20 cellular contexts compared by ENCODE assay signal in genomic region chr16:84486126-84486525, GRCh38. TPM values are rescaled to one million over a fixed set of nuclear protein-coding genes. Genes with fewer than 3 reads are reported as not detected.
DNase-seq lines count a peak whose midpoint lies in the region; ATAC-seq, FAIRE-seq and TF ChIP-seq lines count a peak whose summit lies in the region.
"Had no signal": no experiment of that assay in that cellular context is flagged by ENCODE, and none has a peak within 500 bp of the region (broad histone marks: within the 10 kb centered on the region; RNA-seq: fewer than 3 reads in every experiment).

No MANE protein-coding gene starts in this region.

- H3K27me3 Mint-ChIP-seq in osteocyte (ENCODE audit: unreplicated experiment): no peaks in the 10 kb centered on the region
- no peaks in the 10 kb centered on the region for H3K27me3 Mint-ChIP-seq in type B pancreatic cell
- H3K27me3 Mint-ChIP-seq: CD4-positive, alpha-beta memory T cell had no signal

- TF ChIP-seq EP300 in HepG2 (IDR thresholded peaks at IDR 0.05; ENCODE audit: low read depth in 2 of 2, low read length in 2 of 2) (no peak), HepG2 (CRISPR knock-in tag; IDR thresholded peaks at IDR 0.05; ENCODE audit: borderline replicate concordance) (no peak)

- TF ChIP-seq CTCF in coronary artery (IDR thresholded peaks at IDR 0.05) (no peak), osteocyte (IDR thresholded peaks at IDR 0.05) (no peak), HepG2 (CRISPR knock-in tag; IDR thresholded peaks at IDR 0.05) (no peak), type B pancreatic cell (conservative IDR thresholded peaks at IDR 0.05) (no peak)

- no peak overlapping the region for H3K27ac ChIP-seq in coronary artery
- H3K27ac ChIP-seq in HepG2 (ENCODE audit: extremely low read length, insufficient read depth, low read length): no peak overlapping the region
- H3K27ac ChIP-seq: BLaER1, GM23248, HL-60 had no signal

- H3K4me3 Mint-ChIP-seq in osteocyte (ENCODE audit: unreplicated experiment) (no peak overlapping the region), type B pancreatic cell (no peak overlapping the region)
- H3K4me3 Mint-ChIP-seq: CD14-positive monocyte; CD4-positive, alpha-beta memory T cell had no signal

- in situ Hi-C loops in HepG2 (cut with HindIII; ENCODE audit: extremely low pct_ligation_motif_present, low pct_unique_long_range_greater_than_20kb): no loop called here

- H3K4me3 ChIP-seq in coronary artery (no peak overlapping the region), HepG2 (replicated peaks in 1 of 3; ENCODE audit: insufficient read depth in 1 of 3, low read depth in 2 of 3, low read length in 3 of 3) (no peak overlapping the region)
- H3K4me3 ChIP-seq: BLaER1, GM23248 had no signal

- peak; percentile 1 for DNase-seq in activated T-cell treated with anti-CD3 and anti-CD28 coated beads, Interleukin-2, amount 50 U/mL, for 48 hours
- DNase-seq in activated T-cell treated with anti-CD3 and anti-CD28 coated beads, Interleukin-2, amount 50 U/mL, for 1 hour: no peak
- DNase-seq in coronary artery (ENCODE audit: low spot score): peak; percentile 58
- peak; percentile 62 for DNase-seq in osteocyte (ENCODE audit: extremely low spot score, unreplicated experiment)
- no peak for DNase-seq in HepG2 (ENCODE audit: low spot score)
- no peak for DNase-seq in type B pancreatic cell (ENCODE audit: extremely low spot score, unreplicated experiment)
- DNase-seq: 8988T; CD4-positive, alpha-beta memory T cell; DMS153; DMS79; GDM1; GM23248; HCEC 1CT had no signal

- intact Hi-C loops in HepG2 (cut with micrococcal nuclease; ENCODE audit: unreplicated experiment): no loop called here

- CTCF ChIA-PET in HepG2 (lab: Yijun Ruan, JAX; ENCODE audit: low intra/inter-chr PET ratio, low total read pairs): no interaction called here

- H3K9ac ChIP-seq in HepG2 (ENCODE audit: insufficient read depth, low read depth, low read length): no peak overlapping the region
- H3K9ac ChIP-seq: BLaER1, GM23248 had no signal

- H4K20me1 ChIP-seq in HepG2 (ENCODE audit: insufficient read depth, low read length): no peaks in the 10 kb centered on the region
- H4K20me1 ChIP-seq: BLaER1 had no signal

- no peak for TF ChIP-seq POLR2A in HepG2 (IDR thresholded peaks at IDR 0.05; ENCODE audit: insufficient read depth in 1 of 2, low read depth in 2 of 2, low read length in 2 of 2)

- H3K79me2 ChIP-seq in HepG2 (ENCODE audit: insufficient read depth, low read length): no peaks in the 10 kb centered on the region

- no peaks in the 10 kb centered on the region for H3K4me1 ChIP-seq in HepG2 (ENCODE audit: insufficient read depth, low read length)

- no peak overlapping the region for H3K27ac Mint-ChIP-seq in osteocyte (ENCODE audit: unreplicated experiment)
- H3K27ac Mint-ChIP-seq in type B pancreatic cell: no peak overlapping the region

- no TSS peak for BruUV-seq in HepG2 (replicated peaks; lab: Mats Ljungman, UMichigan)

- no peaks in the 10 kb centered on the region for H3K9me3 ChIP-seq in HepG2 (ENCODE audit: low read length)
- H3K9me3 ChIP-seq: BLaER1 had no signal

- peaks cover 2 to 13% of the 10 kb centered on the region in 2 experiments; a peak in 3 of 5 replicates for H3K36me3 ChIP-seq in HepG2 (replicated peaks in 1 of 2; ENCODE audit: control insufficient read depth in 1 of 2, insufficient read depth in 2 of 2, low read length in 2 of 2)

- H3K36me3 Mint-ChIP-seq in osteocyte (ENCODE audit: unreplicated experiment) (peaks cover 25% of the 10 kb centered on the region), type B pancreatic cell (peaks cover 18% of the 10 kb centered on the region)

- peaks cover 16% of the 10 kb centered on the region for H3K4me1 Mint-ChIP-seq in osteocyte (ENCODE audit: unreplicated experiment)
- peaks cover 8% of the 10 kb centered on the region for H3K4me1 Mint-ChIP-seq in type B pancreatic cell (ENCODE audit: unreplicated experiment)
- H3K4me1 Mint-ChIP-seq: CD14-positive monocyte; CD4-positive, alpha-beta memory T cell had no signal

- ATAC-seq in HepG2 (no peak), HG03342 (IDR thresholded peaks at IDR 0.05; ENCODE audit: unreplicated experiment) (no peak)

- 86% methylated on average over 14 of the region's 14 CpGs for WGBS in HepG2 (ENCODE audit: low lambda C conversion rate)

- no peak overlapping the region for H2AFZ ChIP-seq in HepG2 (ENCODE audit: low read length)
- H2AFZ ChIP-seq: GM23248 had no signal

- H3K4me2 ChIP-seq in HepG2 (ENCODE audit: low read depth, low read length): no peak overlapping the region
- H3K4me2 ChIP-seq: BLaER1 had no signal

- no peaks in the 10 kb centered on the region for H3K27me3 ChIP-seq in HepG2 (ENCODE audit: control insufficient read depth in 1 of 2, insufficient read depth in 2 of 2, low read length in 2 of 2)
- H3K27me3 ChIP-seq: BLaER1 had no signal

- no peak for TF ChIP-seq RAD21 in HepG2 (CRISPR knock-in tag; IDR thresholded peaks at IDR 0.05)

- POLR2A ChIA-PET in HepG2 (lab: Yijun Ruan, JAX): no interaction called here

- H3K9me3 Mint-ChIP-seq in osteocyte (ENCODE audit: unreplicated experiment) (no peaks in the 10 kb centered on the region), type B pancreatic cell (no peaks in the 10 kb centered on the region)
- H3K9me3 Mint-ChIP-seq: CD4-positive, alpha-beta memory T cell had no signal

- no peak for FAIRE-seq in HepG2 (lab: Jason Lieb, UNC)
- FAIRE-seq: GM12892, GM18507, H54 had no signal

TF ChIP-seq in HepG2, 621 proteins besides CTCF, POLR2A, EP300 and RAD21:
- TF ChIP-seq DR1 (CRISPR knock-in tag; IDR thresholded peaks at IDR 0.05): no peak
- TF ChIP-seq PAWR (CRISPR knock-in tag; IDR thresholded peaks at IDR 0.05; ENCODE audit: borderline replicate concordance): no peak

RNA-seq across cellular contexts. Expression of gene MEAK7, which starts 18.3 kb away (rescaled TPM):
- 26.2 and 28.1 TPM in 2 replicates for total RNA-seq in osteocyte
- 14.7 and 17.4 TPM in 2 replicates for total RNA-seq in HepG2 (2016; rRNA removed; fragmentation: Illumina TruSeq; extraction: Trizol)
- 1.0 and 1.5 TPM in 2 replicates for total RNA-seq in HepG2 (2016; cell fraction: cytosol; rRNA removed; fragmentation: Illumina TruSeq; extraction: Trizol; ENCODE audit: low read depth)
- total RNA-seq in HepG2 (2016; cell fraction: insoluble cytoplasmic fraction; rRNA removed; fragmentation: Illumina TruSeq; extraction: Trizol): 14.3 and 19.5 TPM in 2 replicates
- 3.8 and 4.1 TPM in 2 replicates for total RNA-seq in HepG2 (2016; cell fraction: membrane; rRNA removed; fragmentation: Illumina TruSeq; extraction: Trizol)
- 13.9 and 16.3 TPM in 2 replicates for total RNA-seq in HepG2 (2016; cell fraction: nucleus; rRNA removed; fragmentation: Illumina TruSeq; extraction: Trizol)
- 11.8 and 12.0 TPM in 2 replicates for polyA plus RNA-seq in HepG2 (2011; rRNA removed)
- polyA plus RNA-seq in HepG2 (2011; cell fraction: cytosol; rRNA removed): 10.9 and 11.8 TPM in 2 replicates
- 13.6 and 14.0 TPM in 2 replicates for polyA plus RNA-seq in HepG2 (2011; cell fraction: nucleus; rRNA removed)
- polyA plus RNA-seq in HepG2 (2012): 6.9 and 8.1 TPM in 2 replicates
- polyA plus RNA-seq in HepG2 (2016; cell fraction: cytosol; fragmentation: Illumina TruSeq; extraction: Trizol; ENCODE audit: low read depth): 0.46 and 0.59 TPM in 2 replicates
- 10.6 and 11.4 TPM in 2 replicates for polyA plus RNA-seq in HepG2 (2016; cell fraction: insoluble cytoplasmic fraction; fragmentation: Illumina TruSeq; extraction: Trizol; ENCODE audit: low read depth)
- polyA plus RNA-seq in HepG2 (2016; cell fraction: membrane; fragmentation: Illumina TruSeq; extraction: Trizol; ENCODE audit: low read depth): 1.5 and 1.9 TPM in 2 replicates
- 9.0 and 10.6 TPM in 2 replicates for polyA plus RNA-seq in HepG2 (2016; cell fraction: nucleus; fragmentation: Illumina TruSeq; extraction: Trizol; ENCODE audit: insufficient read depth, low read depth)
- 20.4 and 30.6 TPM in 2 replicates for polyA minus RNA-seq in HepG2 (2011; rRNA and poly(A)+ RNA removed; ENCODE audit: low replicate concordance)
- 7.9 and 10.9 TPM in 2 replicates for polyA minus RNA-seq in HepG2 (2011; cell fraction: cytosol; rRNA and poly(A)+ RNA removed)
- 17.6 and 19.1 TPM in 2 replicates for polyA minus RNA-seq in HepG2 (2011; cell fraction: nucleus; rRNA and poly(A)+ RNA removed)
- total RNA-seq in type B pancreatic cell (ENCODE audit: low replicate concordance): 28.5 and 30.3 TPM in 2 replicates

Comparison
In these comparisons a context has a peak if more than half of its experiments do, and no peak if none do; other contexts are left out.
1. DNase-seq: peak in activated T-cell treated with anti-CD3 and anti-CD28 coated beads, Interleukin-2, amount 50 U/mL, for 48 hours (2 of 2), coronary artery (single experiment) and osteocyte (single experiment); none in activated T-cell treated with anti-CD3 and anti-CD28 coated beads, Interleukin-2, amount 50 U/mL, for 1 hour (single experiment), HepG2 (single experiment) and type B pancreatic cell (single experiment).